ENCODE assay signal across 8 cellular contexts in genomic region chr18:21489119-21489750, GRCh38.
A peak's percentile ranks its signal among the peaks of the same experiment; 100 is the strongest.
DNase-seq lines count a peak whose midpoint lies in the region; ATAC-seq, FAIRE-seq and TF ChIP-seq lines count a peak whose summit lies in the region.

No MANE protein-coding gene starts in this region.

- H3K9me3 ChIP-seq in kidney (ENCODE audit: control insufficient read depth in 1 of 2, low read length in 2 of 2) = no peaks in the 10 kb centered on the region

- no peak overlapping the region for H3K9ac ChIP-seq in kidney (ENCODE audit: low read length in 2 of 2)

- no peaks in the 10 kb centered on the region for H3K36me3 ChIP-seq in kidney (ENCODE audit: control insufficient read depth in 1 of 2, insufficient read depth in 2 of 2, low read length in 2 of 2)

- in situ Hi-C loops in T47D (cut with HindIII; ENCODE audit: low pct_unique_long_range_greater_than_20kb, low sequenced_read_pairs) = no loop called here

- H3K27ac ChIP-seq in kidney (ENCODE audit: low read depth in 2 of 2, low read length in 2 of 2) = no peak overlapping the region

- TF ChIP-seq CTCF in kidney (IDR thresholded peaks at IDR 0.05; ENCODE audit: borderline replicate concordance, extremely low read depth, insufficient read depth) = peak; percentile 58

- H3K4me1 ChIP-seq in kidney (ENCODE audit: control insufficient read depth in 1 of 2, insufficient read depth in 1 of 2, low read depth in 1 of 2, low read length in 2 of 2) = no peaks in the 10 kb centered on the region

- DNase-seq in NCI-H510A treated with DMSO at 0.1 percent for 48 hours (lab: John Stamatoyannopoulos, UW) = peak; percentile 30
- no peak for DNase-seq in NCI-H510A (lab: John Stamatoyannopoulos, UW)
- DNase-seq in NOMO-1 treated with dmso at 0.1 percent for 144 hours (lab: John Stamatoyannopoulos, UW; ENCODE audit: unreplicated experiment) = peak; percentile 38
- DNase-seq in T47D (ENCODE audit: low read depth in 1 of 2, low spot score in 1 of 2) = peak; percentile 34 to 66
- DNase-seq in kidney = no peak
- DNase-seq in superior temporal gyrus (ENCODE audit: extremely low spot score) = peak; percentile 73

- intact Hi-C loops in kidney (cut with DNase I) = no loop called here

- no peak for FAIRE-seq in kidney (lab: Jason Lieb, UNC)

- ATAC-seq in HG03432 (IDR thresholded peaks at IDR 0.05; ENCODE audit: unreplicated experiment) = peak; percentile 55
- no peak for ATAC-seq in GM19463 (IDR thresholded peaks at IDR 0.05; ENCODE audit: unreplicated experiment)

- H3K4me3 ChIP-seq in kidney (ENCODE audit: low read length in 2 of 2) = no peak overlapping the region

Comparison
In these comparisons a context has a peak if more than half of its experiments do, and no peak if none do; other contexts are left out.
1. DNase-seq: peak in NCI-H510A treated with DMSO at 0.1 percent for 48 hours (single experiment), NOMO-1 treated with dmso at 0.1 percent for 144 hours (single experiment), T47D (2 of 2) and superior temporal gyrus (single experiment); none in NCI-H510A (single experiment) and kidney (single experiment).